1 cellular context compared by ENCODE assay signal in genomic region chr3:167710552-167710951, GRCh38.
TF ChIP-seq lines count a peak whose summit lies in the region.

No MANE protein-coding gene starts in this region.

TF ChIP-seq in HEK293T, 16 proteins besides CTCF, POLR2A, EP300 and RAD21:
- TF ChIP-seq TARDBP (IDR thresholded peaks at IDR 0.05) (no peak), FOXM1 (IDR thresholded peaks at IDR 0.05; ENCODE audit: borderline replicate concordance) (no peak), LEF1 (IDR thresholded peaks at IDR 0.05; ENCODE audit: borderline replicate concordance) (no peak), L3MBTL2 (conservative IDR thresholded peaks at IDR 0.05) (no peak)
